ENCODE assay signal across 1 cellular context in the genomic region with DNA sequence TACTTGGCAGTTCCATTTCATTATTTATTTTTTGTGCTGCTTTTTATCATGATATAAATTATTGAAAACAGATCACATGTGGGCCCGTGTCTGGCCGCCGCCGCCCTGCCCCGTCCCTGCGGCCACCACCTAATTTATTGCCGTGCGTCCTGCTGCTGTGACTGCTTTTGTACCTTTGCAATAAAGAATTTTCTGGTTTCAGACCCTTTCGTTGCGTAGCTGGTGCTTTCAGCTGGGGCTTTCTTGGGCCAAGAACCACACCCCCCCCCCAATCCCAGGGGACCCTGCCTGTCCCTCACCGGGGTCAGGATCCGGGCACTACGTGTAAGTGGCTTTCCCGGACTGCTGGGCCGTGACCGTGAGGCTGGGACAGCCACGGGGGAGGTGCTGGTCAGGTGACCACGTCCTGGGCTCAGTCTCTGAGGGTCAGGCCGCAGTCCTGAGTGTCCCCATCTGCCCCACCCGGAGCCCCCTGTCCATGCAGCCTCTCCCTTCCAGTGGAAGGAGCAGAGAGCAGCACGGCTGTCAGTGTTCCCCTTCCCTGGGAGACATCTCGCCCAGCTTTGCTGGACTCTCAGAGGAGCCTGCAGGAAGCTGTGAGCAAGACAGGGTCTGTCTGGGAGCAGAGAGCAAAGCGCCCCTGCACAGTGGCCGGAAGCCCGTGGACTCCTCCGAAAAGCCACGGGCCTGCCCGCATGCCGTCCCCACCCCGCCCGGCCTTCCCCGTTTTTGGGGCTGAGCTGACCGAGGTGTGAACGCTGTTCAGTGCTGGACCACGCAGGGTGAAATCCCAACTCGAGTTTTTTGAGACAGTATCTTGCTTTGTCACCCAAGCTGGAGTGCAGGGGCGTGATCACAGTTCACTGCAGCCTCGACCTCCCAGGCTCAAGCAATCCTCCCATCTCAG.
TF ChIP-seq lines count a peak whose summit lies in the region.

No MANE protein-coding gene starts in this region.

TF ChIP-seq in GM12878, 131 proteins besides CTCF, POLR2A, EP300 and RAD21:
- TF ChIP-seq MEF2A (IDR thresholded peaks at IDR 0.05; ENCODE audit: insufficient read depth, low read depth, low read length), result no peak
- TF ChIP-seq, protein P1, sequence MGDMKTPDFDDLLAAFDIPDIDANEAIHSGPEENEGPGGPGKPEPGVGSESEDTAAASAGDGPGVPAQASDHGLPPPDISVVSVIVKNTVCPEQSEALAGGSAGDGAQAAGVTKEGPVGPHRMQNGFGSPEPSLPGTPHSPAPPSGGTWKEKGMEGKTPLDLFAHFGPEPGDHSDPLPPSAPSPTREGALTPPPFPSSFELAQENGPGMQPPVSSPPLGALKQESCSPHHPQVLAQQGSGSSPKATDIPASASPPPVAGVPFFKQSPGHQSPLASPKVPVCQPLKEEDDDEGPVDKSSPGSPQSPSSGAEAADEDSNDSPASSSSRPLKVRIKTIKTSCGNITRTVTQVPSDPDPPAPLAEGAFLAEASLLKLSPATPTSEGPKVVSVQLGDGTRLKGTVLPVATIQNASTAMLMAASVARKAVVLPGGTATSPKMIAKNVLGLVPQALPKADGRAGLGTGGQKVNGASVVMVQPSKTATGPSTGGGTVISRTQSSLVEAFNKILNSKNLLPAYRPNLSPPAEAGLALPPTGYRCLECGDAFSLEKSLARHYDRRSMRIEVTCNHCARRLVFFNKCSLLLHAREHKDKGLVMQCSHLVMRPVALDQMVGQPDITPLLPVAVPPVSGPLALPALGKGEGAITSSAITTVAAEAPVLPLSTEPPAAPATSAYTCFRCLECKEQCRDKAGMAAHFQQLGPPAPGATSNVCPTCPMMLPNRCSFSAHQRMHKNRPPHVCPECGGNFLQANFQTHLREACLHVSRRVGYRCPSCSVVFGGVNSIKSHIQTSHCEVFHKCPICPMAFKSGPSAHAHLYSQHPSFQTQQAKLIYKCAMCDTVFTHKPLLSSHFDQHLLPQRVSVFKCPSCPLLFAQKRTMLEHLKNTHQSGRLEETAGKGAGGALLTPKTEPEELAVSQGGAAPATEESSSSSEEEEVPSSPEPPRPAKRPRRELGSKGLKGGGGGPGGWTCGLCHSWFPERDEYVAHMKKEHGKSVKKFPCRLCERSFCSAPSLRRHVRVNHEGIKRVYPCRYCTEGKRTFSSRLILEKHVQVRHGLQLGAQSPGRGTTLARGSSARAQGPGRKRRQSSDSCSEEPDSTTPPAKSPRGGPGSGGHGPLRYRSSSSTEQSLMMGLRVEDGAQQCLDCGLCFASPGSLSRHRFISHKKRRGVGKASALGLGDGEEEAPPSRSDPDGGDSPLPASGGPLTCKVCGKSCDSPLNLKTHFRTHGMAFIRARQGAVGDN (IDR thresholded peaks at IDR 0.05), result no peak
- TF ChIP-seq SRF (IDR thresholded peaks at IDR 0.05; ENCODE audit: low read depth in 2 of 2, low read length in 2 of 2), result no peak
- TF ChIP-seq MLLT1 (IDR thresholded peaks at IDR 0.05), result no peak
- no peak for TF ChIP-seq SPI1 (IDR thresholded peaks at IDR 0.05; ENCODE audit: borderline replicate concordance, insufficient read depth, low read depth, low read length)
- no peak for TF ChIP-seq TCF3 (IDR thresholded peaks at IDR 0.05; ENCODE audit: borderline replicate concordance, insufficient read depth, low read depth, low read length)
- no peak for TF ChIP-seq CUX1 (IDR thresholded peaks at IDR 0.05; ENCODE audit: insufficient replicate concordance, low read depth, low read length)
- TF ChIP-seq POLR2AphosphoS5 (IDR thresholded peaks at IDR 0.05; ENCODE audit: low read length), result peak; percentile 27; the same call in 1 of the 2 replicates
